In the genomic region with DNA sequence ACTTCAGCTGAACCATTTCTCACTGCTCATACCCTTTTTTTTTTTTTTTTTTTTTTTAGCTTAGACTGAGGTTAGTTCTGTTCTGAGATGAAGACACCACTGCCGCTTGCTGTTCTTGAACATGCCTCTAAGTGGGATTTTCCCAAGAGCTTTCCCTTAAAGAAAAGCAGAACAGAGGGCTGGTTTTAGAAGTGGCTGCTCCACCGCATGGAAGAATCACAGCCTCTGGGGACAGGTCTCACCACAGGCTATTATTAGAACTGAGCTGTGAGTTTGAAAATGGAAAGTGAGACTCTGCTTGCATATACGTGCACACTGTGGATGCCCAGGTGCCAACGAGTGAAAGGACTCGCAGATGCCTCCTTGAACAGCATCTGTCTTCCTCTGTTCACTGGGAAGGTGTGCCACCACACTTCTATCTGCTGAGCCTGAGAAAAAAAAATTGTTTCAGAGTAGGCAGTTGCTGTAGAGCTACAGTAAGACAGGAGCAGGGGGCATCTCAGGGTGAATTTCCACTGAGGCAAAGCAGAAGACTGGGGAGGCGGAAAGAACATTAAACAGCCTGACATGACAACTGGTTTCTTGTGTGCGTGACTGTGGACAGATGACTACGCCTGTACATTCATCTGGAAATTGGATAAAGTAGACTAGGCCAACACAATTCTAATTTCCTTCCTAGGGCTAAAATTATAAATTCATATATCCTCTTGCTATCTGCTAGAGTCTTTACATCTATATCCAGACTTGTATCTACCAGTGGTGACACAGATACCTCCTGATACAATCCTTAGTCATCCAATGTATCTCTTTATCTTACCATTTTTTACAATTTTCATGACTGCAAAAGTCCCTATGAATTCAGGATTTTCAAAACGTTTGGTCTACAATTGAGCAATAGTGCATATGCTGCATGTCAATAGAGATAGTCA, we compare ENCODE assay signal across 10 cellular contexts.
DNase-seq lines count a peak whose midpoint lies in the region; ATAC-seq, FAIRE-seq and TF ChIP-seq lines count a peak whose summit lies in the region.
"Had no signal": no experiment of that assay in that cellular context is flagged by ENCODE, and none has a peak within 500 bp of the region (broad histone marks: within the 10 kb centered on the region; RNA-seq: fewer than 3 reads in every experiment).

No MANE protein-coding gene starts in this region.

- H3K4me1 Mint-ChIP-seq in activated T-helper 1 cell treated with anti-CD3 and anti-CD28 coated beads, Interleukin-12 subunit alpha, Interleukin-12 subunit beta, Interleukin-2, Interleukin-4 antibody, amounts not matched to agents 30 ng/mL and 10 ng/mL and 1 ng/mL, durations not matched to agents 14 hours and 24 hours and 36 hours (ENCODE audit: low read depth): peaks cover 5% of the 10 kb centered on the region

- ATAC-seq in GM19455 (IDR thresholded peaks at IDR 0.05; ENCODE audit: unreplicated experiment): peak; percentile 80
- ATAC-seq in HG03095 (IDR thresholded peaks at IDR 0.05; ENCODE audit: unreplicated experiment): peak; percentile 86

- H3K4me3 Mint-ChIP-seq in activated T-helper 1 cell treated with anti-CD3 and anti-CD28 coated beads, Interleukin-12 subunit alpha, Interleukin-12 subunit beta, Interleukin-2, Interleukin-4 antibody, amounts not matched to agents 30 ng/mL and 10 ng/mL and 1 ng/mL, durations not matched to agents 14 hours and 24 hours and 36 hours: no peak overlapping the region

- peak overlapping the region; percentile 64 for H3K27ac Mint-ChIP-seq in activated T-helper 1 cell treated with anti-CD3 and anti-CD28 coated beads, Interleukin-12 subunit alpha, Interleukin-12 subunit beta, Interleukin-2, Interleukin-4 antibody, amounts not matched to agents 30 ng/mL and 10 ng/mL and 1 ng/mL, durations not matched to agents 14 hours and 24 hours and 36 hours

- TF ChIP-seq CTCF in ascending aorta (IDR thresholded peaks at IDR 0.05): no peak

- H3K36me3 ChIP-seq in ascending aorta: no peaks in the 10 kb centered on the region
- H3K36me3 ChIP-seq: sigmoid colon had no signal

- H3K4me1 ChIP-seq in ascending aorta: no peaks in the 10 kb centered on the region
- H3K4me1 ChIP-seq: sigmoid colon had no signal

- FAIRE-seq in GM18507 (lab: Jason Lieb, UNC): peak; percentile 86

- no peaks in the 10 kb centered on the region for H3K9me3 ChIP-seq in ascending aorta
- H3K9me3 ChIP-seq: sigmoid colon had no signal

- intact Hi-C loops in activated T-helper 1 cell treated with anti-CD3 and anti-CD28 coated beads, Interleukin-12 subunit alpha, Interleukin-12 subunit beta, Interleukin-2, Interleukin-4 antibody, amounts not matched to agents 30 ng/mL and 10 ng/mL and 1 ng/mL, durations not matched to agents 14 hours and 24 hours and 36 hours (cut with micrococcal nuclease): loop anchor here (1.0 to 5.0 kb wide), 4 partner anchors 34 to 330 kb away; no protein-coding TSS in a partner anchor
- intact Hi-C loops in ascending aorta (cut with DNase I): no loop called here

- DNase-seq in GM18507 (ENCODE audit: extremely low spot score, insufficient read length, low read depth): no peak
- no peak for DNase-seq in activated T-helper 1 cell treated with anti-CD3 and anti-CD28 coated beads, Interleukin-12 subunit alpha, Interleukin-12 subunit beta, Interleukin-2, Interleukin-4 antibody, amounts not matched to agents 30 ng/mL and 10 ng/mL and 1 ng/mL, durations not matched to agents 14 hours and 24 hours and 36 hours (ENCODE audit: low spot score)
- no peak for DNase-seq in ascending aorta (ENCODE audit: low spot score in 2 of 2)
- DNase-seq in GOT3 (lab: John Stamatoyannopoulos, UW): no peak
- DNase-seq in NCI-H1092 treated with DMSO at 0.1 percent for 48 hours (lab: John Stamatoyannopoulos, UW): no peak
- no peak for DNase-seq in NCI-H2196 treated with DMSO at 0.1 percent for 48 hours (lab: John Stamatoyannopoulos, UW; ENCODE audit: unreplicated experiment)
- DNase-seq: NCI-H1930, sigmoid colon had no signal

- H3K27me3 ChIP-seq in ascending aorta: no peaks in the 10 kb centered on the region
- H3K27me3 ChIP-seq: sigmoid colon had no signal

- no peaks in the 10 kb centered on the region for H3K36me3 Mint-ChIP-seq in activated T-helper 1 cell treated with anti-CD3 and anti-CD28 coated beads, Interleukin-12 subunit alpha, Interleukin-12 subunit beta, Interleukin-2, Interleukin-4 antibody, amounts not matched to agents 30 ng/mL and 10 ng/mL and 1 ng/mL, durations not matched to agents 14 hours and 24 hours and 36 hours (ENCODE audit: low read depth)

- no peaks in the 10 kb centered on the region for H3K27me3 Mint-ChIP-seq in activated T-helper 1 cell treated with anti-CD3 and anti-CD28 coated beads, Interleukin-12 subunit alpha, Interleukin-12 subunit beta, Interleukin-2, Interleukin-4 antibody, amounts not matched to agents 30 ng/mL and 10 ng/mL and 1 ng/mL, durations not matched to agents 14 hours and 24 hours and 36 hours (ENCODE audit: insufficient read depth)

- H3K9me3 Mint-ChIP-seq in activated T-helper 1 cell treated with anti-CD3 and anti-CD28 coated beads, Interleukin-12 subunit alpha, Interleukin-12 subunit beta, Interleukin-2, Interleukin-4 antibody, amounts not matched to agents 30 ng/mL and 10 ng/mL and 1 ng/mL, durations not matched to agents 14 hours and 24 hours and 36 hours: no peaks in the 10 kb centered on the region

- no peak overlapping the region for H3K27ac ChIP-seq in ascending aorta
- H3K27ac ChIP-seq: sigmoid colon had no signal

- no peak overlapping the region for H3K4me3 ChIP-seq in ascending aorta
- H3K4me3 ChIP-seq: sigmoid colon had no signal
